In the genomic region with DNA sequence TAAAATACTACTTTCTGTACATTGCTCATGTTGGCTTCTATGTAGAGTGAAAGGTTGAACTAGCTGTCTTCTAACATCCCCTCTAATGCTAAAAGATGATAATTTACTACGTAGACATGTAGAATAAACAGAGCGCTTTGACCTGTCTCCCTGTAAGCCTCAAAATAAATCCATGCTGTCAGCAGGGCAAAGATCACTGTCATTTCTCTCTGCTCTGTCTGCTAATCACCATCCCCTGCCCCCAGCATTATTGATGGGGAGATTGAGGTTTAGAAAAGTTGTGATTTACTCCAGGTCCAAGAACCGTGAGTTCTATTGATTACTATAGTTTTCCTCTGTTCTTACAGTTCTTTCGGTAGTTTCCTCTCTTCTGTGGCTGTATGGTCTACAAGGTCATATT, we compare ENCODE assay signal across 30 cellular contexts.
"Had no signal": no experiment of that assay in that cellular context is flagged by ENCODE, and none has a peak within 500 bp of the region (broad histone marks: within the 10 kb centered on the region; RNA-seq: fewer than 3 reads in every experiment).

No MANE protein-coding gene starts in this region.

- H3K27me3 Mint-ChIP-seq: naive B cell; stimulated activated naive CD8-positive, alpha-beta T cell treated with anti-CD3 and anti-CD28 coated beads, Interleukin-15, Interleukin-2, amounts not matched to agents 100 ng/mL and 50 ng/mL, for 24 hours had no signal

- ATAC-seq: left colon; left ventricle myocardium superior; lower lobe of right lung; natural killer cell; right cardiac atrium; stimulated activated effector memory CD8-positive, alpha-beta T cell treated with anti-CD3 and anti-CD28 coated beads, Interleukin-12 subunit alpha, Interleukin-12 subunit beta, amount 100 ng/mL, for 72 hours; upper lobe of right lung had no signal

- H3K4me3 Mint-ChIP-seq: mesothelial cell of epicardium; naive B cell; natural killer cell; nephron progenitor cell; stimulated activated effector memory CD8-positive, alpha-beta T cell treated with anti-CD3 and anti-CD28 coated beads, Interleukin-12 subunit alpha, Interleukin-12 subunit beta, amount 100 ng/mL, for 72 hours; stimulated activated naive CD8-positive, alpha-beta T cell treated with anti-CD3 and anti-CD28 coated beads, Interleukin-15, Interleukin-2, amounts not matched to agents 100 ng/mL and 50 ng/mL, for 24 hours had no signal

- H3K4me1 Mint-ChIP-seq: mesothelial cell of epicardium, naive B cell had no signal

- H3K27ac Mint-ChIP-seq: mesothelial cell of epicardium; natural killer cell; nephron progenitor cell; stimulated activated effector memory CD8-positive, alpha-beta T cell treated with anti-CD3 and anti-CD28 coated beads, Interleukin-12 subunit alpha, Interleukin-12 subunit beta, amount 100 ng/mL, for 72 hours; stimulated activated naive CD8-positive, alpha-beta T cell treated with anti-CD3 and anti-CD28 coated beads, Interleukin-15, Interleukin-2, amounts not matched to agents 100 ng/mL and 50 ng/mL, for 24 hours had no signal

- DNase-seq: head of caudate nucleus; hippocampal formation; kidney glomerular epithelial cell; left colon; left ventricle myocardium superior; lower lobe of right lung; mammary epithelial cell; mesenchymal stem cell; naive B cell; natural killer cell; nephron progenitor cell; ovary; retina; right cardiac atrium; sigmoid colon; small intestine; spleen; stimulated activated CD4-positive, alpha-beta T cell treated with anti-CD3 and anti-CD28 coated beads, Interleukin-4, amount 100 ng/mL, for 24 hours; stimulated activated naive CD4-positive, alpha-beta T cell; tibial artery; trophoblast cell; upper lobe of right lung had no signal

- H3K4me1 ChIP-seq: lower lobe of right lung, prostate gland, sigmoid colon, spleen, suprapubic skin, tibial artery, upper lobe of right lung had no signal

- FAIRE-seq: keratinocyte, small intestine, urothelium cell line had no signal

- H3K9me3 ChIP-seq: lower lobe of right lung, ovary, prostate gland, sigmoid colon, spleen, suprapubic skin, thoracic aorta, tibial artery, upper lobe of right lung had no signal

- H3K27me3 ChIP-seq: ovary, sigmoid colon, spleen, suprapubic skin, tibial artery, upper lobe of right lung had no signal

- H3K9me3 Mint-ChIP-seq: mesothelial cell of epicardium; naive B cell; natural killer cell; nephron progenitor cell; stimulated activated effector memory CD8-positive, alpha-beta T cell treated with anti-CD3 and anti-CD28 coated beads, Interleukin-12 subunit alpha, Interleukin-12 subunit beta, amount 100 ng/mL, for 72 hours; stimulated activated naive CD8-positive, alpha-beta T cell treated with anti-CD3 and anti-CD28 coated beads, Interleukin-15, Interleukin-2, amounts not matched to agents 100 ng/mL and 50 ng/mL, for 24 hours had no signal

- H3K36me3 ChIP-seq: ovary, prostate gland, thoracic aorta had no signal

- H3K27ac ChIP-seq: lower lobe of right lung, ovary, prostate gland, sigmoid colon, spleen, suprapubic skin, thoracic aorta, tibial artery, upper lobe of right lung had no signal

- H3K4me3 ChIP-seq: lower lobe of right lung, ovary, prostate gland, sigmoid colon, spleen, suprapubic skin, thoracic aorta, tibial artery, upper lobe of right lung had no signal
